ENCODE assay signal across 8 cellular contexts in genomic region chr4:17614416-17615299, GRCh38. TPM values are rescaled to one million over a fixed set of nuclear protein-coding genes. Genes with fewer than 3 reads are reported as not detected.
DNase-seq lines count a peak whose midpoint lies in the region; ATAC-seq and TF ChIP-seq lines count a peak whose summit lies in the region.

Gene MED28 (plus strand): TSS chr4:17614641. CDS start chr4:17614655, 14 bp downstream.

- H3K27ac Mint-ChIP-seq in activated CD4-positive, alpha-beta T cell treated with anti-CD3 and anti-CD28 coated beads for 36 hours = peak within 1 kb of the TSS; percentile 97

- ATAC-seq in HG03432 (IDR thresholded peaks at IDR 0.05; ENCODE audit: unreplicated experiment) = peak; percentile 96
- peak; percentile 89 for ATAC-seq in activated CD4-positive, alpha-beta T cell treated with anti-CD3 and anti-CD28 coated beads for 36 hours

- CTCF ChIA-PET in activated CD4-positive, alpha-beta T cell treated with anti-CD3 and anti-CD28 coated beads for 36 hours (lab: Charles Lee) = interaction anchor here (0.6 to 1.8 kb wide), 10 partner anchors 12 to 196 kb away, joined by 3 to 8 read pairs (median 3); partner anchors contain the start of genes DCAF16 and NCAPG

- peak; percentile 94 for TF ChIP-seq POLR2A in GM19099 (IDR thresholded peaks at IDR 0.05; ENCODE audit: extremely low read depth, insufficient read length, low read depth)

- H3K27me3 Mint-ChIP-seq in activated CD4-positive, alpha-beta T cell treated with anti-CD3 and anti-CD28 coated beads for 36 hours = no peaks in the 10 kb centered on the region

- peaks cover 32% of the 10 kb centered on the region for H3K36me3 Mint-ChIP-seq in activated CD4-positive, alpha-beta T cell treated with anti-CD3 and anti-CD28 coated beads for 36 hours (ENCODE audit: low read depth)

- intact Hi-C loops in activated CD4-positive, alpha-beta T cell treated with anti-CD3 and anti-CD28 coated beads for 36 hours (cut with DNase I, micrococcal nuclease) = loop anchor here (1.0 to 10.0 kb wide), 8 partner anchors 37 to 1390 kb away; partner anchors contain the start of genes DCAF16 (in 2 of the 2), LAP3 (in 2 of the 2), NCAPG (in 2 of the 2) and LCORL (in 1 of the 2)

- DNase-seq in Ammon's horn (ENCODE audit: low spot score) (peak; percentile 96), NCI-H524 (lab: John Stamatoyannopoulos, UW) (peak; percentile 75 to 93), kidney tubule cell (ENCODE audit: low spot score) (peak; percentile 95)
- DNase-seq in activated CD4-positive, alpha-beta T cell treated with anti-CD3 and anti-CD28 coated beads for 36 hours = peak; percentile 98
- peak; percentile 91 to 98 (median 92) for DNase-seq in stimulated activated CD4-positive, alpha-beta T cell treated with anti-CD3 and anti-CD28 coated beads, Interleukin-1b, Interleukin-23, amount 100 ng/mL, for 24 hours (ENCODE audit: low read depth in 4 of 4, low spot score in 1 of 4)

- POLR2A ChIA-PET in activated CD4-positive, alpha-beta T cell treated with anti-CD3 and anti-CD28 coated beads for 36 hours (lab: Charles Lee) = interaction anchor here (0.6 to 1.7 kb wide), 6 partner anchors 11 to 195 kb away, joined by 3 to 8 read pairs (median 4); no protein-coding TSS in a partner anchor

- H3K4me3 Mint-ChIP-seq in activated CD4-positive, alpha-beta T cell treated with anti-CD3 and anti-CD28 coated beads for 36 hours = peak within 1 kb of the TSS; percentile 98

- peaks cover 45% of the 10 kb centered on the region for H3K4me1 Mint-ChIP-seq in activated CD4-positive, alpha-beta T cell treated with anti-CD3 and anti-CD28 coated beads for 36 hours

- peak within 1 kb of the TSS; percentile 79 for H3K27ac ChIP-seq in cingulate gyrus (ENCODE audit: low read depth, low read length)

- H3K9me3 Mint-ChIP-seq in activated CD4-positive, alpha-beta T cell treated with anti-CD3 and anti-CD28 coated beads for 36 hours (ENCODE audit: low read depth) = no peaks in the 10 kb centered on the region

RNA-seq across cellular contexts. Expression of gene MED28, which starts in this region (rescaled TPM):
- 10 to 100 TPM; 43.0 to 58.0 TPM for total RNA-seq in activated CD4-positive, alpha-beta T cell treated with anti-CD3 and anti-CD28 coated beads for 36 hours

Comparison
In these comparisons a context has a peak if more than half of its experiments do, and no peak if none do; other contexts are left out.
1. Peak in every context shown above with its lines: DNase-seq, ATAC-seq and H3K27ac ChIP-seq.